Comparison of ENCODE assay signal across 8 cellular contexts in genomic region chr17:58083491-58084316, GRCh38. TPM values are rescaled to one million over a fixed set of nuclear protein-coding genes. Genes with fewer than 3 reads are reported as not detected.
DNase-seq lines count a peak whose midpoint lies in the region; ATAC-seq, FAIRE-seq and TF ChIP-seq lines count a peak whose summit lies in the region.

No MANE protein-coding gene starts in this region.

- H3K36me3 Mint-ChIP-seq in CD4-positive, CD25-positive, alpha-beta regulatory T cell: peaks cover 18% of the 10 kb centered on the region
- H3K36me3 Mint-ChIP-seq in T-helper 17 cell (ENCODE audit: low read depth) (peaks cover 6% of the 10 kb centered on the region), astrocyte (ENCODE audit: low read depth, unreplicated experiment) (peaks cover 7% of the 10 kb centered on the region)

- H3K9ac ChIP-seq in astrocyte (ENCODE audit: low read length) (peak overlapping the region; percentile 89), skeletal muscle satellite cell (ENCODE audit: low read depth, low read length) (peak overlapping the region; percentile 90)

- peaks cover 34% of the 10 kb centered on the region for H3K4me1 ChIP-seq in CD4-positive, CD25-positive, alpha-beta regulatory T cell (ENCODE audit: control insufficient read depth, insufficient read depth, low read length, poor library complexity, severe bottlenecking)
- peaks cover 13% of the 10 kb centered on the region for H3K4me1 ChIP-seq in astrocyte (ENCODE audit: insufficient read depth, low read length)
- H3K4me1 ChIP-seq in skeletal muscle satellite cell (ENCODE audit: control insufficient read depth, insufficient read depth, low read length): peaks cover 21% of the 10 kb centered on the region

- peaks cover 54% of the 10 kb centered on the region for H3K79me2 ChIP-seq in astrocyte (ENCODE audit: insufficient read depth, low read length)

- H3K4me2 ChIP-seq in astrocyte (ENCODE audit: low read length) (peak overlapping the region; percentile 97), skeletal muscle satellite cell (ENCODE audit: low read length) (peak overlapping the region; percentile 95)

- peak; percentile 60 to 63 for ATAC-seq in CD4-positive, CD25-positive, alpha-beta regulatory T cell (ENCODE audit: low read depth in 2 of 2)
- ATAC-seq in GM19455 (IDR thresholded peaks at IDR 0.05; ENCODE audit: unreplicated experiment) (peak; percentile 45), T-helper 17 cell (peak; percentile 67)

- H3K36me3 ChIP-seq in CD4-positive, CD25-positive, alpha-beta regulatory T cell (ENCODE audit: control insufficient read depth, insufficient read depth, low read length): peaks cover 28% of the 10 kb centered on the region
- peaks cover 3% of the 10 kb centered on the region for H3K36me3 ChIP-seq in astrocyte (ENCODE audit: insufficient read depth, low read length)
- H3K36me3 ChIP-seq in skeletal muscle satellite cell (ENCODE audit: insufficient read depth, low read length): peaks cover 27% of the 10 kb centered on the region

- peak overlapping the region; percentile 84 to 94 (median 88) for H3K27ac Mint-ChIP-seq in CD4-positive, CD25-positive, alpha-beta regulatory T cell
- H3K27ac Mint-ChIP-seq in T-helper 17 cell (peak overlapping the region; percentile 89), astrocyte (ENCODE audit: unreplicated experiment) (peak overlapping the region; percentile 44)

- no peak for FAIRE-seq in astrocyte (lab: Jason Lieb, UNC)

- peak overlapping the region; percentile 93 to 96 (median 94) for H3K4me3 Mint-ChIP-seq in CD4-positive, CD25-positive, alpha-beta regulatory T cell
- H3K4me3 Mint-ChIP-seq in T-helper 17 cell: peak overlapping the region; percentile 89
- peak overlapping the region; percentile 94 for H3K4me3 Mint-ChIP-seq in astrocyte (ENCODE audit: unreplicated experiment)

- no peaks in the 10 kb centered on the region for H3K9me3 Mint-ChIP-seq in CD4-positive, CD25-positive, alpha-beta regulatory T cell
- no peaks in the 10 kb centered on the region for H3K9me3 Mint-ChIP-seq in astrocyte (ENCODE audit: unreplicated experiment)

- peak overlapping the region; percentile 69 for H2AFZ ChIP-seq in astrocyte (ENCODE audit: low read depth, low read length)

- peaks cover 16 to 47% (median 38%) of the 10 kb centered on the region in 4 donors for H3K4me1 Mint-ChIP-seq in CD4-positive, CD25-positive, alpha-beta regulatory T cell
- H3K4me1 Mint-ChIP-seq in T-helper 17 cell (peaks cover 34% of the 10 kb centered on the region), astrocyte (ENCODE audit: low read depth, unreplicated experiment) (peaks cover 23% of the 10 kb centered on the region)

- DNase-seq in CD4-positive, CD25-positive, alpha-beta regulatory T cell: peak; percentile 57 to 80 (median 75)
- DNase-seq in HK-2 (ENCODE audit: unreplicated experiment) (peak; percentile 59), T-helper 17 cell (peak; percentile 53 to 59 (median 57)), astrocyte (ENCODE audit: low read depth) (peak; percentile 15), ecto neural progenitor cell (ENCODE audit: low spot score) (no peak)

- H3K27me3 Mint-ChIP-seq in CD4-positive, CD25-positive, alpha-beta regulatory T cell: peaks cover 18% of the 10 kb centered on the region
- H3K27me3 Mint-ChIP-seq in T-helper 17 cell: peaks cover 12% of the 10 kb centered on the region
- H3K27me3 Mint-ChIP-seq in astrocyte (ENCODE audit: low read depth, unreplicated experiment): peaks cover 11% of the 10 kb centered on the region

- peaks cover 53% of the 10 kb centered on the region for H4K20me1 ChIP-seq in astrocyte (ENCODE audit: insufficient read depth, low read length)

- H3K4me3 ChIP-seq in CD4-positive, CD25-positive, alpha-beta regulatory T cell (ENCODE audit: low read depth, low read length): peak overlapping the region; percentile 89
- H3K4me3 ChIP-seq in astrocyte (ENCODE audit: insufficient read depth, low read depth, low read length): peak overlapping the region; percentile 89
- H3K4me3 ChIP-seq in iPS-11a (ENCODE audit: low read depth, low read length): peak overlapping the region; percentile 86
- peak overlapping the region; percentile 98 for H3K4me3 ChIP-seq in skeletal muscle satellite cell (ENCODE audit: low read length)

- H3K27me3 ChIP-seq in CD4-positive, CD25-positive, alpha-beta regulatory T cell (ENCODE audit: control insufficient read depth, insufficient read depth, low read length): peaks cover 8% of the 10 kb centered on the region
- H3K27me3 ChIP-seq in astrocyte (ENCODE audit: insufficient read depth, low read length): peaks cover 4% of the 10 kb centered on the region
- H3K27me3 ChIP-seq in skeletal muscle satellite cell (ENCODE audit: control insufficient read depth, insufficient read depth, low read length): peaks cover 21% of the 10 kb centered on the region

- TF ChIP-seq CTCF in astrocyte (IDR thresholded peaks at IDR 0.05; ENCODE audit: insufficient read depth, low read depth, low read length): no peak

- peak overlapping the region; percentile 82 for H3K27ac ChIP-seq in CD4-positive, CD25-positive, alpha-beta regulatory T cell (ENCODE audit: insufficient read depth, low read length, poor library complexity, severe bottlenecking)
- peak overlapping the region; percentile 68 for H3K27ac ChIP-seq in astrocyte (ENCODE audit: low read depth, low read length)

- H3K9me3 ChIP-seq in CD4-positive, CD25-positive, alpha-beta regulatory T cell (ENCODE audit: control insufficient read depth in 2 of 2, low read length in 2 of 2): no peaks in the 10 kb centered on the region
- H3K9me3 ChIP-seq in T-helper 17 cell (ENCODE audit: control insufficient read depth, low read length, poor library complexity, severe bottlenecking) (no peaks in the 10 kb centered on the region), astrocyte (ENCODE audit: insufficient read depth, low read depth, low read length) (no peaks in the 10 kb centered on the region), skeletal muscle satellite cell (replicated peaks; ENCODE audit: low read length) (no peaks in the 10 kb centered on the region)

RNA-seq across cellular contexts. Expression of gene DYNLL2, which starts 0.5 kb away (rescaled TPM):
- 37.4 TPM for total RNA-seq in CD4-positive, CD25-positive, alpha-beta regulatory T cell
- polyA plus RNA-seq in CD4-positive, CD25-positive, alpha-beta regulatory T cell: 1 to 10 TPM in 2 of 4 donors, under 1 TPM in 2; 0.57 to 1.7 (median 1.0) TPM
- total RNA-seq in T-helper 17 cell (10 to 100 TPM; 41.0 to 44.1 TPM), astrocyte (24.9 and 29.4 TPM in 2 replicates)
- 7.2 and 7.4 TPM in 2 replicates for total RNA-seq in skeletal muscle satellite cell (2012; rRNA removed)
